In the genomic region with DNA sequence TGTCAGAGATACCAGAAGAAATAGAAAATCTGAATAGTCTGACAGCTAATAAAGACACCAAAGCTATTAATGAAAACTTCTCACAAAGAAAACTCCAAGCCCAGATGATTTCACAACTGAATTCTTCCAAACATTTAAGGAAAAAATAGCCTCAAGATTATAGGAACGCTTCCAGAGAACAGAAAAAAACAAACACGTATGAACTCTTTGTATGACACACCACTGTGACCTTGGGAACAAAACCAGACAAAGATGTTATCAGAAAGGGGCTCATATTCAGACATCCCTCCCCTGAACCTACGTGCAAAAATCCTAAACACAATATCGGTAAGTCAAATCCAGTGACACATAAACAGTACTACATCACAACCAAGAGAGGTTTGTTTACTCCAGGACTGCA, we compare ENCODE assay signal across 18 cellular contexts. TPM values are rescaled to one million over a fixed set of nuclear protein-coding genes. Genes with fewer than 3 reads are reported as not detected.
A peak's percentile ranks its signal among the peaks of the same experiment; 100 is the strongest.
DNase-seq lines count a peak whose midpoint lies in the region; ATAC-seq and TF ChIP-seq lines count a peak whose summit lies in the region.
"Had no signal": no experiment of that assay in that cellular context is flagged by ENCODE, and none has a peak within 500 bp of the region (broad histone marks: within the 10 kb centered on the region; RNA-seq: fewer than 3 reads in every experiment).

No MANE protein-coding gene starts in this region.

- peaks cover 32% of the 10 kb centered on the region for H3K4me1 Mint-ChIP-seq in activated naive CD4-positive, alpha-beta T cell treated with anti-CD3 and anti-CD28 coated beads, Interleukin-2, amount 50 U/mL, for 24 hours
- H3K4me1 Mint-ChIP-seq in stimulated activated effector memory CD8-positive, alpha-beta T cell treated with anti-CD3 and anti-CD28 coated beads, Interleukin-12 subunit alpha, Interleukin-12 subunit beta, amount 100 ng/mL, for 72 hours: peaks cover 10% of the 10 kb centered on the region
- H3K4me1 Mint-ChIP-seq: mesothelial cell of epicardium, neural progenitor cell had no signal

- H3K4me3 Mint-ChIP-seq in activated naive CD4-positive, alpha-beta T cell treated with anti-CD3 and anti-CD28 coated beads, Interleukin-2, amount 50 U/mL, for 24 hours: no peak overlapping the region
- no peak overlapping the region for H3K4me3 Mint-ChIP-seq in stimulated activated effector memory CD8-positive, alpha-beta T cell treated with anti-CD3 and anti-CD28 coated beads, Interleukin-12 subunit alpha, Interleukin-12 subunit beta, amount 100 ng/mL, for 72 hours
- H3K4me3 Mint-ChIP-seq: mesothelial cell of epicardium, neural progenitor cell had no signal

- no peak for ATAC-seq in activated naive CD4-positive, alpha-beta T cell treated with anti-CD3 and anti-CD28 coated beads, Interleukin-2, amount 50 U/mL, for 72 hours
- ATAC-seq in stimulated activated effector memory CD8-positive, alpha-beta T cell treated with anti-CD3 and anti-CD28 coated beads, Interleukin-12 subunit alpha, Interleukin-12 subunit beta, amount 100 ng/mL, for 72 hours: peak; percentile 45
- ATAC-seq in GM19023 (IDR thresholded peaks at IDR 0.05; ENCODE audit: unreplicated experiment): no peak
- ATAC-seq: HepG2 had no signal

- no peaks in the 10 kb centered on the region for H3K9me3 Mint-ChIP-seq in activated naive CD4-positive, alpha-beta T cell treated with anti-CD3 and anti-CD28 coated beads, Interleukin-2, amount 50 U/mL, for 24 hours
- no peaks in the 10 kb centered on the region for H3K9me3 Mint-ChIP-seq in activated naive CD4-positive, alpha-beta T cell treated with anti-CD3 and anti-CD28 coated beads, Interleukin-2, amount 50 U/mL, for 72 hours
- no peaks in the 10 kb centered on the region for H3K9me3 Mint-ChIP-seq in stimulated activated effector memory CD8-positive, alpha-beta T cell treated with anti-CD3 and anti-CD28 coated beads, Interleukin-12 subunit alpha, Interleukin-12 subunit beta, amount 100 ng/mL, for 72 hours
- H3K9me3 Mint-ChIP-seq: mesothelial cell of epicardium, neural progenitor cell had no signal

- peak overlapping the region; percentile 90 for H3K27ac Mint-ChIP-seq in activated naive CD4-positive, alpha-beta T cell treated with anti-CD3 and anti-CD28 coated beads, Interleukin-2, amount 50 U/mL, for 24 hours
- H3K27ac Mint-ChIP-seq in activated naive CD4-positive, alpha-beta T cell treated with anti-CD3 and anti-CD28 coated beads, Interleukin-2, amount 50 U/mL, for 72 hours: peak overlapping the region in 1 of 2 donors; percentile 75
- peak overlapping the region; percentile 10 for H3K27ac Mint-ChIP-seq in stimulated activated effector memory CD8-positive, alpha-beta T cell treated with anti-CD3 and anti-CD28 coated beads, Interleukin-12 subunit alpha, Interleukin-12 subunit beta, amount 100 ng/mL, for 72 hours
- H3K27ac Mint-ChIP-seq: mesothelial cell of epicardium, neural progenitor cell had no signal

- no peaks in the 10 kb centered on the region for H3K27me3 Mint-ChIP-seq in activated naive CD4-positive, alpha-beta T cell treated with anti-CD3 and anti-CD28 coated beads, Interleukin-2, amount 50 U/mL, for 24 hours

- no peak for DNase-seq in activated naive CD4-positive, alpha-beta T cell treated with anti-CD3 and anti-CD28 coated beads, Interleukin-2, amount 50 U/mL, for 72 hours (ENCODE audit: low spot score in 2 of 2)
- DNase-seq in LNCaP clone FGC (ENCODE audit: low read depth) (peak; percentile 3), fibroblast of mammary gland (ENCODE audit: low read depth) (peak; percentile 16), DMS79 treated with DMSO at 0.1 percent for 48 hours (lab: John Stamatoyannopoulos, UW) (no peak), NCI-H82 treated with DMSO at 0.1 percent for 48 hours (lab: John Stamatoyannopoulos, UW; ENCODE audit: unreplicated experiment) (no peak)
- no peak for DNase-seq in stimulated activated effector memory CD8-positive, alpha-beta T cell treated with anti-CD3 and anti-CD28 coated beads, Interleukin-12 subunit alpha, Interleukin-12 subunit beta, amount 100 ng/mL, for 72 hours (ENCODE audit: low spot score in 2 of 2)
- DNase-seq: ACHN; activated effector memory CD4-positive, alpha-beta T cell treated with anti-CD3 and anti-CD28 coated beads, Interleukin-2, amount 50 U/mL, for 16 hours; COR-L47; cortex of kidney; hypothalamus; NCI-H187; NCI-H446 had no signal

- H3K4me3 ChIP-seq in LNCaP clone FGC (ENCODE audit: low read depth, low read length): no peak overlapping the region
- H3K4me3 ChIP-seq in fibroblast of mammary gland (ENCODE audit: control insufficient read depth, low read depth, low read length): no peak overlapping the region
- H3K4me3 ChIP-seq: neural progenitor cell had no signal

- no peak for TF ChIP-seq CTCF in LNCaP clone FGC (IDR thresholded peaks at IDR 0.05; ENCODE audit: control insufficient read depth, extremely low read depth, insufficient read depth)
- TF ChIP-seq CTCF in fibroblast of mammary gland (conservative IDR thresholded peaks at IDR 0.05; ENCODE audit: control insufficient read depth, insufficient read depth, low read depth, low read length): no peak

- peaks cover 15% of the 10 kb centered on the region for H3K36me3 Mint-ChIP-seq in activated naive CD4-positive, alpha-beta T cell treated with anti-CD3 and anti-CD28 coated beads, Interleukin-2, amount 50 U/mL, for 24 hours
- H3K36me3 Mint-ChIP-seq in activated naive CD4-positive, alpha-beta T cell treated with anti-CD3 and anti-CD28 coated beads, Interleukin-2, amount 50 U/mL, for 72 hours: peaks cover 0 to 15% of the 10 kb centered on the region in 2 donors
- peaks cover 100% of the 10 kb centered on the region for H3K36me3 Mint-ChIP-seq in stimulated activated effector memory CD8-positive, alpha-beta T cell treated with anti-CD3 and anti-CD28 coated beads, Interleukin-12 subunit alpha, Interleukin-12 subunit beta, amount 100 ng/mL, for 72 hours

RNA-seq across cellular contexts. Expression of a gene that starts 23.5 kb away (rescaled TPM):
- total RNA-seq in activated naive CD4-positive, alpha-beta T cell treated with anti-CD3 and anti-CD28 coated beads, Interleukin-2, amount 50 U/mL, for 72 hours: 10 to 100 TPM; 44.8 to 48.0 TPM

RNA-seq across cellular contexts. Expression of a gene that starts 47.9 kb away (rescaled TPM):
- 10 to 100 TPM; 17.8 to 50.8 TPM for total RNA-seq in activated naive CD4-positive, alpha-beta T cell treated with anti-CD3 and anti-CD28 coated beads, Interleukin-2, amount 50 U/mL, for 72 hours

Comparison
In these comparisons a context has a peak if more than half of its experiments do, and no peak if none do; other contexts are left out.
1. DNase-seq: peak in LNCaP clone FGC (single experiment) and fibroblast of mammary gland (single experiment); none in activated naive CD4-positive, alpha-beta T cell treated with anti-CD3 and anti-CD28 coated beads, Interleukin-2, amount 50 U/mL, for 72 hours (0 of 2), stimulated activated effector memory CD8-positive, alpha-beta T cell treated with anti-CD3 and anti-CD28 coated beads, Interleukin-12 subunit alpha, Interleukin-12 subunit beta, amount 100 ng/mL, for 72 hours (0 of 2), DMS79 treated with DMSO at 0.1 percent for 48 hours (single experiment) and NCI-H82 treated with DMSO at 0.1 percent for 48 hours (single experiment).